ENCODE assay signal across 1 cellular context in genomic region chr4:128241425-128241913, GRCh38.
TF ChIP-seq lines count a peak whose summit lies in the region.

No MANE protein-coding gene starts in this region.

TF ChIP-seq in K562, 482 proteins besides CTCF, POLR2A, EP300 and RAD21 (continued from another document):
- TF ChIP-seq ZNF398 (CRISPR knock-in tag; IDR thresholded peaks at IDR 0.05) = no peak
- TF ChIP-seq MAFG (tag; conservative IDR thresholded peaks at IDR 0.05) = no peak
- TF ChIP-seq KDM1A (IDR thresholded peaks at IDR 0.05) = no peak
- no peak for TF ChIP-seq GTF2F1 (IDR thresholded peaks at IDR 0.05; ENCODE audit: low read depth, low read length)
- no peak for TF ChIP-seq POLR2G (IDR thresholded peaks at IDR 0.05; ENCODE audit: low read depth, low read length)
